ENCODE assay signal across 8 cellular contexts in genomic region chr18:14449995-14450653, GRCh38.
DNase-seq lines count a peak whose midpoint lies in the region; ATAC-seq, FAIRE-seq and TF ChIP-seq lines count a peak whose summit lies in the region.
"Not testable (repeated sequence)": the region's sequence is repeated elsewhere in the genome, so short reads cannot be mapped to it uniquely, and the experiment has no call there.

No MANE protein-coding gene starts in this region.

- DNase-seq in G401 (ENCODE audit: low spot score) (peak; percentile 56), T-cell (peak in 21 of 34 experiments; percentile 4 to 56 (median 26)), activated T-cell treated with anti-CD3 and anti-CD28 coated beads for 1 hour (ENCODE audit: low read depth) (peak; percentile 16), astrocyte of the hippocampus (ENCODE audit: low read depth, low spot score) (peak; percentile 25), mucosa of descending colon (peak in 2 of 3 donors; percentile 35 to 66), small intestine (peak; percentile 30)
- not testable (repeated sequence) for DNase-seq in tibial artery

- TF ChIP-seq CTCF in gastroesophageal sphincter (IDR thresholded peaks at IDR 0.05) (peak in 2 of 4 experiments; percentile 31 to 64), tibial artery (IDR thresholded peaks at IDR 0.05) (peak in 1 of 2 experiments; percentile 13)
- TF ChIP-seq CTCF in mucosa of descending colon (IDR thresholded peaks at IDR 0.05): not testable (repeated sequence)

- peak; percentile 89 to 96 (median 90) for ATAC-seq in T-cell (replicated peaks in 1 of 4)
- peak; percentile 58 for ATAC-seq in gastroesophageal sphincter
- ATAC-seq in mucosa of descending colon: peak; percentile 91

- no CpG with 5 or more reads among the region's 63 CpGs for WGBS in gastroesophageal sphincter (ENCODE audit: low coverage in 1 of 2), 2 donors
- WGBS in small intestine, 3 donors: 11 to 20% (median 17%) methylated on average over 11 to 59 of the region's 63 CpGs

- FAIRE-seq in small intestine (lab: Jason Lieb, UNC): not testable (repeated sequence)

- H3K4me1 ChIP-seq in gastroesophageal sphincter; mucosa of descending colon (ENCODE audit: low read depth); small intestine (ENCODE audit: control insufficient read depth in 2 of 2, insufficient read depth in 1 of 2, low read depth in 1 of 2, low read length in 1 of 2); tibial artery: not testable (repeated sequence)

- not testable (repeated sequence) for H3K27me3 Mint-ChIP-seq in T-cell

- intact Hi-C loops in mucosa of descending colon (cut with DNase I, micrococcal nuclease); tibial artery (cut with DNase I; ENCODE audit: low total_unique reads): not testable (repeated sequence)

- H3K4me3 ChIP-seq in gastroesophageal sphincter (peak overlapping the region; percentile 48 to 61), small intestine (ENCODE audit: low read depth in 1 of 2, low read length in 2 of 2) (peak overlapping the region in 1 of 2 donors; percentile 33), tibial artery (peak overlapping the region; percentile 50 to 63)
- H3K4me3 ChIP-seq in mucosa of descending colon: not testable (repeated sequence)

- not testable (repeated sequence) for H3K27ac Mint-ChIP-seq in T-cell

- not testable (repeated sequence) for H3K9me3 Mint-ChIP-seq in T-cell

- TF ChIP-seq POLR2A in gastroesophageal sphincter (IDR thresholded peaks at IDR 0.05): not testable (repeated sequence)

- H3K27me3 ChIP-seq in gastroesophageal sphincter; small intestine (ENCODE audit: control insufficient read depth in 2 of 2, insufficient read depth in 2 of 2, low read length in 2 of 2); tibial artery: not testable (repeated sequence)

- not testable (repeated sequence) for TF ChIP-seq EP300 in gastroesophageal sphincter (IDR thresholded peaks at IDR 0.05)

- H3K27ac ChIP-seq in gastroesophageal sphincter (peak overlapping the region; percentile 31 to 82 (median 56)), tibial artery (peak overlapping the region; percentile 38 to 44)
- not testable (repeated sequence) for H3K27ac ChIP-seq in small intestine (ENCODE audit: low read depth in 1 of 2, low read length in 1 of 2)

- H3K36me3 ChIP-seq in gastroesophageal sphincter; mucosa of descending colon (ENCODE audit: low read depth); small intestine (ENCODE audit: control insufficient read depth in 2 of 2, insufficient read depth in 2 of 2, low read length in 2 of 2); tibial artery: not testable (repeated sequence)

- not testable (repeated sequence) for H3K36me3 Mint-ChIP-seq in T-cell

- not testable (repeated sequence) for H3K4me3 Mint-ChIP-seq in T-cell

- in situ Hi-C loops in G401 (cut with HindIII; ENCODE audit: low sequenced_read_pairs): not testable (repeated sequence)

- not testable (repeated sequence) for H3K4me1 Mint-ChIP-seq in T-cell

- not testable (repeated sequence) for H3K9me3 ChIP-seq in gastroesophageal sphincter; mucosa of descending colon; small intestine (ENCODE audit: control insufficient read depth, low read depth); tibial artery

- CTCF ChIA-PET in T-cell (lab: Charles Lee): not testable (repeated sequence)

- POLR2A ChIA-PET in T-cell (lab: Charles Lee): not testable (repeated sequence)
